Comparison of ENCODE assay signal across 1 cellular context in the genomic region with DNA sequence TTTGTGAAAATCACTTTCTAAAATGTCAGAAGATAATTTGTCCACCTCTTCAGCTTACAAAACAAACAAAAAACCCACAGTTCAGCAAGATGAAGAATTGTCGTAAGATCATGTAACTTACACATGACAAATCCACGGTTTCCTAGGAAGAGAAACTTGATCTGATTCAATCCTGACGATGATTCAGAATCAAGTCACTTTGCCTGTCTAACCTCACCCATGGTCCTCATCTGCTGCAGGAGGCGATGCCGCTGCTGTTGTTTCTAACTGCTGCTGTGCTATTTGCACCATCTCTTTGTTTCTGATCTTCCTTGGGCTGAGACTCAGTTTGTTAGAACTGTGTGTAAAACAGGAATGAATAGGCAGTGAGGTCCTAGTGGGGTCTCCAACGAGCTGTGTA.
TF ChIP-seq lines count a peak whose summit lies in the region.

No MANE protein-coding gene starts in this region.

TF ChIP-seq in endothelial cell of umbilical vein, 7 proteins besides CTCF, POLR2A, EP300 and RAD21:
- TF ChIP-seq POLR2AphosphoS5 (IDR thresholded peaks at IDR 0.05; ENCODE audit: insufficient read depth, low read depth, low read length) (no peak), MYC (IDR thresholded peaks at IDR 0.05; ENCODE audit: low read depth, low read length) (no peak), GATA2 (IDR thresholded peaks at IDR 0.05; ENCODE audit: insufficient read depth, insufficient read length, low read depth, low read length) (no peak), EZH2 (IDR thresholded peaks at IDR 0.05; ENCODE audit: borderline replicate concordance, low read depth, low read length, severe bottlenecking) (no peak), JUN (IDR thresholded peaks at IDR 0.05; ENCODE audit: borderline replicate concordance, insufficient read depth, insufficient read length, low read depth) (no peak), FOS (IDR thresholded peaks at IDR 0.05; ENCODE audit: borderline replicate concordance, insufficient read depth, low read length) (peak; percentile 70)
- TF ChIP-seq, protein P1, sequence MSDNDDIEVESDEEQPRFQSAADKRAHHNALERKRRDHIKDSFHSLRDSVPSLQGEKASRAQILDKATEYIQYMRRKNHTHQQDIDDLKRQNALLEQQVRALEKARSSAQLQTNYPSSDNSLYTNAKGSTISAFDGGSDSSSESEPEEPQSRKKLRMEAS (IDR thresholded peaks at IDR 0.05; ENCODE audit: insufficient read depth, insufficient read length): no peak
TF ChIP-seq in endothelial cell of umbilical vein: peak in this region for 1.
